24 cellular contexts compared by ENCODE assay signal in the genomic region with DNA sequence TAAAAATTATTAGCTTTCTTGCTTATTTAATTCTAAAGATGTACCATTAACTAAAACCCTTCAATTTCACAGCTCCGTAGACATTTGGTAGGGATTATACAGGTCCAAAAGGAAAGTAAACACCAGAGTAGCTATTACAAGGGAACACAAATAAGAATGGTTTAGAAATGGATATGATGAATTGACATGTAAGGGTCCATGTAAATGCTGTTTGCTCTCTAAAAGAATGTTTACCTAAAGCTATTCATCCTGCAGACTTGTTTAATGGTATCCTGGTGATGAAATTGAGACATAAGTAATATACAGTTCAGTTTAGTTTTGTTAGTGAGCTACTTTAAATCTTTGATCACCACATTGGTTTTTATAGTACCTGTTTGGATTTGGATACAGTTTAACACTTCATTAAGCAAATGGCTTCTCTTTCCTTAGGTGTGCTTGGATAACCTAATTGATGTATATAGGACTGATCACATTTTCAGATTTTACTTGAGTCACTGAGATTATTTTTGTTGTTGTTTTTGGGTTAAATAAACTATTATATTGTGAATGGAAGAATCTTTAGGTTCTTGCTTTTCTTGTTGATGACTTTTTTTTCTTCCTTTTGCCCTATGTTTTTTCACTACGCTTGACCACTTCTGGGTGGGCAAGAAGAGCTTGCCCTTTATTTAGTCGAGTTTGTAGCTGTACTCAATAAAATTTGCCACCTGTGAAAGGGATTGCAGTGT.
A peak's percentile ranks its signal among the peaks of the same experiment; 100 is the strongest.
DNase-seq lines count a peak whose midpoint lies in the region; ATAC-seq and TF ChIP-seq lines count a peak whose summit lies in the region.
"Had no signal": no experiment of that assay in that cellular context is flagged by ENCODE, and none has a peak within 500 bp of the region (broad histone marks: within the 10 kb centered on the region; RNA-seq: fewer than 3 reads in every experiment).

No MANE protein-coding gene starts in this region.

- POLR2A ChIA-PET in RWPE1 (lab: Yijun Ruan, JAX; ENCODE audit: low non-redundant PET): no interaction called here

- H3K4me1 ChIP-seq in testis: no peaks in the 10 kb centered on the region

- DNase-seq in NCI-H510A treated with DMSO at 0.1 percent for 48 hours (lab: John Stamatoyannopoulos, UW): peak; percentile 74
- DNase-seq in NCI-H510A (lab: John Stamatoyannopoulos, UW): no peak
- peak; percentile 87 for DNase-seq in NCI-H69 (lab: John Stamatoyannopoulos, UW)
- no peak for DNase-seq in dorsolateral prefrontal cortex
- DNase-seq in RWPE1 (ENCODE audit: low spot score): no peak
- DNase-seq in testis: no peak
- DNase-seq in SIG-M5 (lab: John Stamatoyannopoulos, UW): no peak
- DNase-seq: activated B cell treated with CpG ODN at 0.5 μM for 24 hours; activated CD4-positive, alpha-beta T cell treated with anti-CD3 and anti-CD28 coated beads, Interleukin-2, amount 50 U/mL, for 48 hours; activated effector memory CD4-positive, alpha-beta T cell treated with anti-CD3 and anti-CD28 coated beads, Interleukin-2, amount 50 U/mL, for 16 hours; activated T-cell treated with anti-CD3 and anti-CD28 coated beads for 4 hours; adrenal gland; COR-L47; glutamatergic neuron; naive B cell; NCI-H1694; NCI-H524; retina; stimulated activated CD4-positive, alpha-beta T cell treated with anti-CD3 and anti-CD28 coated beads, Interleukin-12 subunit alpha, Interleukin-12 subunit beta, amount 100 ng/mL, for 4 hours; stomach; T-helper 9 cell; upper lobe of left lung had no signal

- peak overlapping the region; percentile 8 to 97 (median 91) for H3K27ac ChIP-seq in dorsolateral prefrontal cortex
- no peak overlapping the region for H3K27ac ChIP-seq in RWPE1
- H3K27ac ChIP-seq in testis: no peak overlapping the region
- H3K27ac ChIP-seq: adrenal gland, stomach, upper lobe of left lung had no signal

- H3K9me3 ChIP-seq in testis: no peaks in the 10 kb centered on the region
- H3K9me3 ChIP-seq: adrenal gland, stomach, upper lobe of left lung had no signal

- CTCF ChIA-PET in RWPE1 (lab: Yijun Ruan, JAX): interaction anchor here (0.9 kb wide), 1 partner anchor 13 kb away, joined by 3 read pairs; no protein-coding TSS in a partner anchor

- ATAC-seq in HG02798 (IDR thresholded peaks at IDR 0.05; ENCODE audit: poor library complexity, unreplicated experiment): no peak
- ATAC-seq: Right ventricle myocardium inferior had no signal

- no peak for TF ChIP-seq POLR2A in testis (IDR thresholded peaks at IDR 0.05)

- WGBS in testis, 2 donors: 84 to 91% methylated on average over 3 of the region's 3 CpGs

- H3K4me3 ChIP-seq in dorsolateral prefrontal cortex (no peak overlapping the region), testis (no peak overlapping the region)
- H3K4me3 ChIP-seq: adrenal gland, stomach, upper lobe of left lung had no signal

- no peaks in the 10 kb centered on the region for H3K27me3 ChIP-seq in dorsolateral prefrontal cortex
- no peaks in the 10 kb centered on the region for H3K27me3 ChIP-seq in testis
- H3K27me3 ChIP-seq: adrenal gland, stomach, upper lobe of left lung had no signal

- intact Hi-C loops in dorsolateral prefrontal cortex (cut with DNase I) (loop anchor here in 1 of 2 donors (5.0 kb wide), 1 partner anchor 38 kb away; no protein-coding TSS in a partner anchor), testis (cut with DNase I; ENCODE audit: low total_unique reads) (no loop called here)

- no peaks in the 10 kb centered on the region for H3K36me3 ChIP-seq in testis (ENCODE audit: low read depth, missing control alignments)
- H3K36me3 ChIP-seq: adrenal gland, stomach, upper lobe of left lung had no signal

- TF ChIP-seq CTCF in dorsolateral prefrontal cortex (IDR thresholded peaks at IDR 0.05 in 54 of 56, conservative IDR thresholded peaks at IDR 0.05 in 2 of 56; ENCODE audit: low read depth in 1 of 56, partially characterized antibody in 56 of 56): no peak
- TF ChIP-seq CTCF in RWPE1 (conservative IDR thresholded peaks at IDR 0.05; ENCODE audit: low read depth): no peak
- TF ChIP-seq CTCF in testis (IDR thresholded peaks at IDR 0.05): no peak

Comparison
In these comparisons a context has a peak if more than half of its experiments do, and no peak if none do; other contexts are left out.
1. DNase-seq: peak in NCI-H510A treated with DMSO at 0.1 percent for 48 hours (single experiment) and NCI-H69 (single experiment); none in NCI-H510A (single experiment), dorsolateral prefrontal cortex (0 of 10), RWPE1 (single experiment), testis (single experiment) and SIG-M5 (single experiment).
2. H3K27ac ChIP-seq: peak in dorsolateral prefrontal cortex (59 of 59); none in RWPE1 (single experiment) and testis (0 of 2).